23 cellular contexts compared by ENCODE assay signal in genomic region chr5:16037121-16037520, GRCh38.
"Had no signal": no experiment of that assay in that cellular context is flagged by ENCODE, and none has a peak within 500 bp of the region (broad histone marks: within the 10 kb centered on the region; RNA-seq: fewer than 3 reads in every experiment).

No MANE protein-coding gene starts in this region.

- H3K27me3 ChIP-seq: colonic mucosa, gastrocnemius medialis, neural progenitor cell, ovary, suprapubic skin, thyroid gland, uterus had no signal

- FAIRE-seq: endothelial cell of umbilical vein, keratinocyte, small intestine had no signal

- ATAC-seq: gastrocnemius medialis; left colon; left ventricle myocardium superior; natural killer cell treated with Interleukin-12 subunit alpha and Interleukin-12 subunit beta and Interleukin-15 and Interleukin-18, amount 100 ng/mL, for 72 hours; right cardiac atrium had no signal

- DNase-seq: colonic mucosa; dermis blood vessel endothelial cell; endodermal cell; gastrocnemius medialis; glutamatergic neuron; immature natural killer cell; left colon; left ventricle myocardium superior; mesenchymal stem cell; midbrain; nucleus accumbens; ovary; right cardiac atrium; small intestine; stimulated activated CD4-positive, alpha-beta T cell treated with anti-CD3 and anti-CD28 coated beads, Interleukin-12 subunit alpha, Interleukin-12 subunit beta, amount 100 ng/mL, for 4 hours; stimulated activated naive CD4-positive, alpha-beta T cell treated with Interleukin-2 at 50 U/mL for 16 hours; thyroid gland; uterus had no signal

- H3K27ac ChIP-seq: colonic mucosa, gastrocnemius medialis, neural progenitor cell, ovary, suprapubic skin, thyroid gland, uterus had no signal

- H3K4me1 ChIP-seq: colonic mucosa, gastrocnemius medialis, neural progenitor cell, suprapubic skin, thyroid gland, uterus had no signal
